ENCODE assay signal across 11 cellular contexts in the genomic region with DNA sequence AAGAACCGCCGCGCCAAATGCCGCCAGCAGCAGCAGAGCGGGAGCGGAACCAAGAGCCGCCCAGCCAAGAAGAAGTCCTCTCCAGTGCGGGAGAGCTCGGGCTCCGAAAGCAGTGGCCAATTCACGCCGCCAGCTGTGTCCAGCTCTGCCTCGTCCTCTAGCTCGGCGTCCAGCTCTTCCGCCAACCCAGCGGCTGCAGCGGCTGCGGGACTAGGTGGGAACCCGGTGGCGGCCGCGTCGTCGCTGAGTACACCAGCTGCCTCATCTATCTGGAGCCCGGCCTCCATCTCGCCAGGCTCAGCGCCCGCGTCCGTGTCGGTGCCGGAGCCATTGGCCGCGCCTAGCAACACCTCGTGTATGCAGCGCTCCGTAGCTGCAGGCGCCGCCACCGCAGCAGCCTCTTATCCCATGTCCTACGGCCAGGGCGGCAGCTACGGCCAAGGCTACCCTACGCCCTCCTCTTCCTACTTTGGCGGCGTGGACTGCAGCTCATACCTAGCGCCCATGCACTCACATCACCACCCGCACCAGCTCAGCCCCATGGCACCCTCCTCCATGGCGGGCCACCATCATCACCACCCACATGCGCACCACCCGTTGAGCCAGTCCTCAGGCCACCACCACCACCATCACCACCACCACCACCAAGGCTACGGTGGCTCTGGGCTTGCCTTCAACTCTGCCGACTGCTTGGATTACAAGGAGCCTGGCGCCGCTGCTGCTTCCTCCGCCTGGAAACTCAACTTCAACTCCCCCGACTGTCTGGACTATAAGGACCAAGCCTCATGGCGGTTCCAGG. TPM values are rescaled to one million over a fixed set of nuclear protein-coding genes. Genes with fewer than 3 reads are reported as not detected.
DNase-seq lines count a peak whose midpoint lies in the region; ATAC-seq, FAIRE-seq and TF ChIP-seq lines count a peak whose summit lies in the region.
"Had no signal": no experiment of that assay in that cellular context is flagged by ENCODE, and none has a peak within 500 bp of the region (broad histone marks: within the 10 kb centered on the region; RNA-seq: fewer than 3 reads in every experiment).

No MANE protein-coding gene starts in this region.

- H4K20me1 ChIP-seq in K562 (replicated peaks; ENCODE audit: control insufficient read depth, insufficient read depth, low read length) = no peaks in the 10 kb centered on the region

- no peak for TF ChIP-seq RAD21 in K562 (CRISPR knock-in tag; conservative IDR thresholded peaks at IDR 0.05 in 1 of 2, IDR thresholded peaks at IDR 0.05 in 1 of 2)

- peaks cover 70 to 87% of the 10 kb centered on the region in 2 donors for H3K27me3 ChIP-seq in right atrium auricular region
- H3K27me3 ChIP-seq in K562 (ENCODE audit: control insufficient read depth in 2 of 2, insufficient read depth in 2 of 2, low read length in 2 of 2) = no peaks in the 10 kb centered on the region
- H3K27me3 ChIP-seq in uterus = peaks cover 58 to 74% of the 10 kb centered on the region in 2 donors

- H3K36me3 ChIP-seq in right atrium auricular region (no peaks in the 10 kb centered on the region), K562 (ENCODE audit: control insufficient read depth, insufficient read depth, low read length) (peaks cover 43% of the 10 kb centered on the region; the same call in 1 of the 3 replicates), urinary bladder (ENCODE audit: insufficient read depth) (no peaks in the 10 kb centered on the region), uterus (no peaks in the 10 kb centered on the region)

- H3K4me3 ChIP-seq in right atrium auricular region (peak overlapping the region in 1 of 2 donors; percentile 27), K562 (no peak overlapping the region), urinary bladder (ENCODE audit: low read depth, low read length) (peak overlapping the region; percentile 4), uterus (no peak overlapping the region)

- H3K9me1 ChIP-seq in K562 (ENCODE audit: control insufficient read depth, insufficient read depth, low read length) = no peaks in the 10 kb centered on the region

- BruUV-seq in K562 (replicated peaks; lab: Mats Ljungman, UMichigan) = no TSS peak

- H3K4me1 ChIP-seq in right atrium auricular region (peaks cover 0 to 62% of the 10 kb centered on the region in 2 donors), K562 (replicated peaks in 1 of 2; ENCODE audit: control insufficient read depth in 2 of 2, insufficient read depth in 2 of 2, low read length in 2 of 2) (peaks cover 0 to 22% of the 10 kb centered on the region in 2 experiments; a peak in 2 of 5 replicates), urinary bladder (ENCODE audit: insufficient read depth) (peaks cover 3% of the 10 kb centered on the region), uterus (peaks cover 0 to 19% of the 10 kb centered on the region in 2 donors)

- TF ChIP-seq EP300 in K562 (IDR thresholded peaks at IDR 0.05; ENCODE audit: low read length) = no peak

- DNase-seq in Right ventricle myocardium inferior (ENCODE audit: missing footprints) (peak; percentile 68), right atrium auricular region (ENCODE audit: low spot score) (no peak), K562 (ENCODE audit: extremely low read depth in 1 of 4, low spot score in 3 of 4) (no peak), myocyte (ENCODE audit: low read depth) (peak; percentile 9), uterus (no peak), midbrain (lab: John Stamatoyannopoulos, UW) (no peak)
- DNase-seq: cerebellar nuclear complex, COR-L47 had no signal

- TF ChIP-seq CTCF in right atrium auricular region (IDR thresholded peaks at IDR 0.05) (no peak), K562 (IDR thresholded peaks at IDR 0.05 in 2 of 3, conservative IDR thresholded peaks at IDR 0.05 in 1 of 3; ENCODE audit: insufficient read depth in 2 of 3, low read depth in 1 of 3, low read length in 3 of 3) (no peak), uterus (IDR thresholded peaks at IDR 0.05) (no peak)

- 95% methylated on average over 39 of the region's 59 CpGs for WGBS in K562 (ENCODE audit: insufficient coverage, low coverage, missing lambda C conversion rate)
- WGBS in urinary bladder = 3% methylated on average over 59 of the region's 59 CpGs

- in situ Hi-C loops in K562 (cut with MboI) = no loop called here

- TF ChIP-seq POLR2A in K562 (conservative IDR thresholded peaks at IDR 0.05) = no peak
- TF ChIP-seq POLR2A in uterus (IDR thresholded peaks at IDR 0.05) = no peak

- H3K79me2 ChIP-seq in K562 (ENCODE audit: control insufficient read depth, insufficient read depth, low read length) = peaks cover 12% of the 10 kb centered on the region; the same call in 2 of the 3 replicates

- H3K9ac ChIP-seq in K562 (ENCODE audit: insufficient read depth in 1 of 2, low read depth in 2 of 2, low read length in 2 of 2) = no peak overlapping the region

- intact Hi-C loops in Right ventricle myocardium inferior (cut with DNase I) = no loop called here
- intact Hi-C loops in K562 (cut with micrococcal nuclease) = no loop called here
- intact Hi-C loops in uterus (cut with DNase I; ENCODE audit: low total_unique reads) = no loop called here

- H3K27ac ChIP-seq in right atrium auricular region (no peak overlapping the region), K562 (ENCODE audit: extremely low read depth, low read depth, low read length) (no peak overlapping the region), urinary bladder (ENCODE audit: low read depth) (no peak overlapping the region), uterus (no peak overlapping the region)
- H3K27ac ChIP-seq: VCaP had no signal

- H3K4me2 ChIP-seq in K562 (ENCODE audit: insufficient read depth, low read length) = no peak overlapping the region

- FAIRE-seq in K562 (lab: Jason Lieb, UNC) = no peak

- peaks cover 0 to 6% of the 10 kb centered on the region in 2 donors for H3K9me3 ChIP-seq in right atrium auricular region
- peaks cover 9% of the 10 kb centered on the region for H3K9me3 ChIP-seq in K562 (replicated peaks; ENCODE audit: control insufficient read depth, insufficient read depth, low read depth, low read length)
- H3K9me3 ChIP-seq in uterus = no peaks in the 10 kb centered on the region

- CTCF ChIA-PET in K562 (lab: Yijun Ruan, JAX; ENCODE audit: low intra/inter-chr PET ratio) = no interaction called here

- H2AFZ ChIP-seq in K562 (ENCODE audit: low read depth, low read length) = no peak overlapping the region

- ATAC-seq in Right ventricle myocardium inferior = no peak
- no peak for ATAC-seq in K562
- no peak for ATAC-seq in HG03025 (IDR thresholded peaks at IDR 0.05; ENCODE audit: low FRiP score, unreplicated experiment)

- POLR2A ChIA-PET in K562 (lab: Yijun Ruan, JAX) = interaction anchor here (0.6 kb wide), 1 partner anchor 1044 kb away, joined by 3 read pairs; no protein-coding TSS in a partner anchor

TF ChIP-seq in K562, 482 proteins besides CTCF, POLR2A, EP300 and RAD21:
- TF ChIP-seq RBFOX2 (IDR thresholded peaks at IDR 0.05; ENCODE audit: low read depth, low read length) = 0 out of 2 replicates have a peak, but pooled peaks have one; percentile 27
- TF ChIP-seq, protein P1, sequence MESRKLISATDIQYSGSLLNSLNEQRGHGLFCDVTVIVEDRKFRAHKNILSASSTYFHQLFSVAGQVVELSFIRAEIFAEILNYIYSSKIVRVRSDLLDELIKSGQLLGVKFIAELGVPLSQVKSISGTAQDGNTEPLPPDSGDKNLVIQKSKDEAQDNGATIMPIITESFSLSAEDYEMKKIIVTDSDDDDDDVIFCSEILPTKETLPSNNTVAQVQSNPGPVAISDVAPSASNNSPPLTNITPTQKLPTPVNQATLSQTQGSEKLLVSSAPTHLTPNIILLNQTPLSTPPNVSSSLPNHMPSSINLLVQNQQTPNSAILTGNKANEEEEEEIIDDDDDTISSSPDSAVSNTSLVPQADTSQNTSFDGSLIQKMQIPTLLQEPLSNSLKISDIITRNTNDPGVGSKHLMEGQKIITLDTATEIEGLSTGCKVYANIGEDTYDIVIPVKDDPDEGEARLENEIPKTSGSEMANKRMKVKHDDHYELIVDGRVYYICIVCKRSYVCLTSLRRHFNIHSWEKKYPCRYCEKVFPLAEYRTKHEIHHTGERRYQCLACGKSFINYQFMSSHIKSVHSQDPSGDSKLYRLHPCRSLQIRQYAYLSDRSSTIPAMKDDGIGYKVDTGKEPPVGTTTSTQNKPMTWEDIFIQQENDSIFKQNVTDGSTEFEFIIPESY (CRISPR knock-in tag; IDR thresholded peaks at IDR 0.05) = peak; percentile 83
- no peak for TF ChIP-seq SRSF7 (optimal IDR thresholded peaks at IDR 0.05; ENCODE audit: low read depth, low read length)
- TF ChIP-seq SMAD4 (CRISPR knock-in tag; conservative IDR thresholded peaks at IDR 0.05) = no peak
- TF ChIP-seq NR2C1 (IDR thresholded peaks at IDR 0.05) = no peak
- TF ChIP-seq NR2C1 (tag; IDR thresholded peaks at IDR 0.05) = no peak
- no peak for TF ChIP-seq TFAM (CRISPR knock-in tag; conservative IDR thresholded peaks at IDR 0.05)
- TF ChIP-seq HOXB6 (CRISPR knock-in tag; IDR thresholded peaks at IDR 0.05; ENCODE audit: borderline replicate concordance) = no peak
- 0 out of 2 replicates have a peak, but pooled peaks have one; percentile 19 for TF ChIP-seq POLR2G (IDR thresholded peaks at IDR 0.05; ENCODE audit: low read depth, low read length)
- TF ChIP-seq OTX1 (CRISPR knock-in tag; IDR thresholded peaks at IDR 0.05) = 0 out of 2 replicates have a peak, but pooled peaks have one; percentile 2

RNA-seq across cellular contexts. Expression of gene OTX1, which starts 5.1 kb away (rescaled TPM):
- total RNA-seq in Right ventricle myocardium inferior (not detected), right atrium auricular region (not detected), K562 (2014; rRNA removed) (1.4 and 1.8 TPM in 2 replicates), K562 (2014; rRNA removed; fragmentation: Illumina TruSeq; extraction: Trizol) (0.40 and 0.48 TPM in 2 replicates), K562 (2015; rRNA removed; fragmentation: Illumina TruSeq; extraction: Trizol) (0.58 and 1.1 TPM in 2 replicates), K562 (2021) (6.4 and 7.1 TPM in 2 replicates), myocyte (0.62 TPM in 1 of 2 replicates, not detected in the other), urinary bladder (not detected), uterus (not detected)
- 4.9 and 10.4 TPM in 2 replicates for total RNA-seq in K562 (2011; cell fraction: chromatin; rRNA removed; ENCODE audit: low replicate concordance)
- 13.5 and 18.4 TPM in 2 replicates for total RNA-seq in K562 (2011; cell fraction: nucleolus; rRNA removed)
- 9.4 and 9.8 TPM in 2 replicates for total RNA-seq in K562 (2011; cell fraction: nucleoplasm; rRNA removed)
- polyA plus RNA-seq in K562 (2011; rRNA removed) (0.24 and 0.31 TPM in 2 replicates), K562 (2014; fragmentation: Illumina TruSeq; extraction: Trizol) (2.6 and 3.7 TPM in 2 replicates), K562 (2014; fragmentation: Nextera tagmentation; extraction: Ambion mirVana) (under 1 TPM; 0.18 to 0.31 TPM), K562 (2014; rRNA removed) (2.3 and 2.6 TPM in 2 replicates), urinary bladder (not detected)
- 0.24 and 0.33 TPM in 2 replicates for polyA plus RNA-seq in K562 (2011; cell fraction: cytosol; rRNA removed)
- polyA plus RNA-seq in K562 (2011; cell fraction: nucleus; rRNA removed) = 4.0 and 5.2 TPM in 2 replicates
- 2.7 and 5.2 TPM in 2 replicates for polyA plus RNA-seq in K562 (2012)
- polyA minus RNA-seq in K562 (2011; rRNA and poly(A)+ RNA removed) = 0.33 and 0.77 TPM in 2 replicates
- polyA minus RNA-seq in K562 (2011; cell fraction: cytosol; rRNA and poly(A)+ RNA removed) = 1.5 and 2.0 TPM in 2 replicates
- 9.6 and 13.6 TPM in 2 replicates for polyA minus RNA-seq in K562 (2011; cell fraction: nucleus; rRNA and poly(A)+ RNA removed)
- 0.20 TPM for polyA plus RNA-seq in myocyte (2012)

Comparison
In these comparisons a context has a peak if more than half of its experiments do, and no peak if none do; other contexts are left out.
1. DNase-seq: peak in Right ventricle myocardium inferior (single experiment) and myocyte (single experiment); none in right atrium auricular region (single experiment), K562 (0 of 4), uterus (0 of 2) and midbrain (single experiment).